16 cellular contexts compared by ENCODE assay signal in genomic region chrX:45750639-45751038, GRCh38.
DNase-seq lines count a peak whose midpoint lies in the region; ATAC-seq and TF ChIP-seq lines count a peak whose summit lies in the region.
"Had no signal": no experiment of that assay in that cellular context is flagged by ENCODE, and none has a peak within 500 bp of the region (broad histone marks: within the 10 kb centered on the region; RNA-seq: fewer than 3 reads in every experiment).

No MANE protein-coding gene starts in this region.

- in situ Hi-C loops in GM13977 (cut with MboI; ENCODE audit: low pct_unique_long_range_greater_than_20kb, low sequenced_read_pairs, unreplicated experiment) = no loop called here

- no peaks in the 10 kb centered on the region for H3K27me3 Mint-ChIP-seq in activated CD8-positive, alpha-beta T cell treated with anti-CD3 and anti-CD28 coated beads for 36 hours
- H3K27me3 Mint-ChIP-seq in activated T-cell treated with anti-CD3 and anti-CD28 coated beads, Interleukin-2, amount 50 U/mL, for 4 hours (ENCODE audit: low read depth) = no peaks in the 10 kb centered on the region
- H3K27me3 Mint-ChIP-seq in CD14-positive monocyte (ENCODE audit: low read depth in 3 of 3) = peaks cover 0 to 27% (median 0%) of the 10 kb centered on the region in 3 donors
- H3K27me3 Mint-ChIP-seq: central memory CD8-positive, alpha-beta T cell; memory B cell had no signal

- 26 to 34% methylated on average over 5 of the region's 5 CpGs for WGBS in thyroid gland, 2 donors

- peak in 1 of 2 donors; percentile 53 for TF ChIP-seq POLR2A in thyroid gland (IDR thresholded peaks at IDR 0.05)

- no peak overlapping the region for H3K4me3 Mint-ChIP-seq in activated CD8-positive, alpha-beta T cell treated with anti-CD3 and anti-CD28 coated beads for 36 hours
- H3K4me3 Mint-ChIP-seq in activated T-cell treated with anti-CD3 and anti-CD28 coated beads, Interleukin-2, amount 50 U/mL, for 4 hours = no peak overlapping the region
- no peak overlapping the region for H3K4me3 Mint-ChIP-seq in CD14-positive monocyte
- H3K4me3 Mint-ChIP-seq: central memory CD8-positive, alpha-beta T cell; HFFc6; memory B cell; T-cell had no signal

- POLR2A ChIA-PET in activated CD8-positive, alpha-beta T cell treated with anti-CD3 and anti-CD28 coated beads for 36 hours (lab: Charles Lee) = no interaction called here

- DNase-seq in Right ventricle myocardium superior (peak; percentile 39), cardiac septum (ENCODE audit: low spot score) (no peak), fibroblast of villous mesenchyme (ENCODE audit: low read depth) (peak; percentile 18), thyroid gland (peak; percentile 70 to 74), GM13977 (ENCODE audit: low spot score) (no peak), CD14-positive monocyte (ENCODE audit: low spot score) (no peak)
- DNase-seq in activated CD8-positive, alpha-beta T cell treated with anti-CD3 and anti-CD28 coated beads for 36 hours = no peak
- DNase-seq in activated T-cell treated with anti-CD3 and anti-CD28 coated beads, Interleukin-2, amount 50 U/mL, for 4 hours = no peak
- DNase-seq: activated gamma-delta T cell treated with Interleukin-2 at 50 U/mL for 16 hours, HFFc6, NCI-H2227 treated with DMSO at 0.1 percent for 48 hours, T-cell had no signal

- H3K4me1 Mint-ChIP-seq in activated CD8-positive, alpha-beta T cell treated with anti-CD3 and anti-CD28 coated beads for 36 hours (ENCODE audit: low read depth) = peaks cover 33% of the 10 kb centered on the region
- peaks cover 34% of the 10 kb centered on the region for H3K4me1 Mint-ChIP-seq in activated T-cell treated with anti-CD3 and anti-CD28 coated beads, Interleukin-2, amount 50 U/mL, for 4 hours (ENCODE audit: low read depth)
- H3K4me1 Mint-ChIP-seq in CD14-positive monocyte = peaks cover 11% of the 10 kb centered on the region

- no peaks in the 10 kb centered on the region for H3K9me3 Mint-ChIP-seq in activated CD8-positive, alpha-beta T cell treated with anti-CD3 and anti-CD28 coated beads for 36 hours
- H3K9me3 Mint-ChIP-seq in activated T-cell treated with anti-CD3 and anti-CD28 coated beads, Interleukin-2, amount 50 U/mL, for 4 hours = no peaks in the 10 kb centered on the region
- no peaks in the 10 kb centered on the region for H3K9me3 Mint-ChIP-seq in CD14-positive monocyte
- H3K9me3 Mint-ChIP-seq: central memory CD8-positive, alpha-beta T cell; HFFc6; memory B cell; T-cell had no signal

- no peaks in the 10 kb centered on the region for H3K27me3 ChIP-seq in thyroid gland
- H3K27me3 ChIP-seq: neutrophil had no signal

- TF ChIP-seq CTCF in activated CD8-positive, alpha-beta T cell treated with anti-CD3 and anti-CD28 coated beads for 36 hours (IDR thresholded peaks at IDR 0.05) = no peak
- TF ChIP-seq CTCF in fibroblast of villous mesenchyme (IDR thresholded peaks at IDR 0.05; ENCODE audit: insufficient read depth, low read depth, low read length) = no peak
- no peak for TF ChIP-seq CTCF in thyroid gland (IDR thresholded peaks at IDR 0.05)
- no peak for TF ChIP-seq CTCF in GM13977 (IDR thresholded peaks at IDR 0.05; ENCODE audit: extremely low read depth, insufficient read depth, missing control alignments)
- TF ChIP-seq CTCF in CD14-positive monocyte (IDR thresholded peaks at IDR 0.05) = no peak

- peaks cover 0 to 8% of the 10 kb centered on the region in 2 donors for H3K36me3 ChIP-seq in thyroid gland
- H3K36me3 ChIP-seq: neutrophil, tibial nerve had no signal

- intact Hi-C loops in Right ventricle myocardium superior (cut with DNase I) = no loop called here
- intact Hi-C loops in cardiac septum (cut with DNase I) = no loop called here
- intact Hi-C loops in activated CD8-positive, alpha-beta T cell treated with anti-CD3 and anti-CD28 coated beads for 36 hours (cut with micrococcal nuclease) = loop anchor here (10.0 kb wide), 1 partner anchor 126 kb away; no protein-coding TSS in a partner anchor
- intact Hi-C loops in thyroid gland (cut with DNase I) = no loop called here
- intact Hi-C loops in CD14-positive monocyte (cut with micrococcal nuclease) = loop anchor here in 1 of 2 donors (10.0 kb wide), 1 partner anchor 54 kb away; no protein-coding TSS in a partner anchor

- H3K4me3 ChIP-seq in fibroblast of villous mesenchyme (ENCODE audit: low read depth, low read length) = no peak overlapping the region
- no peak overlapping the region for H3K4me3 ChIP-seq in thyroid gland (replicated peaks in 1 of 3)
- H3K4me3 ChIP-seq: tibial nerve had no signal

- CTCF ChIA-PET in activated CD8-positive, alpha-beta T cell treated with anti-CD3 and anti-CD28 coated beads for 36 hours (lab: Charles Lee) = no interaction called here

- peak overlapping the region; percentile 66 to 87 (median 80) for H3K27ac ChIP-seq in thyroid gland
- H3K27ac ChIP-seq: neutrophil had no signal

- peak; percentile 60 for ATAC-seq in Right ventricle myocardium superior (ENCODE audit: poor library complexity)
- ATAC-seq in activated CD8-positive, alpha-beta T cell treated with anti-CD3 and anti-CD28 coated beads for 36 hours = no peak
- ATAC-seq in activated T-cell treated with anti-CD3 and anti-CD28 coated beads, Interleukin-2, amount 50 U/mL, for 4 hours = no peak
- ATAC-seq: T-cell had no signal

- H3K4me1 ChIP-seq in thyroid gland = peaks cover 31 to 51% of the 10 kb centered on the region in 2 donors

- H3K27ac Mint-ChIP-seq in activated CD8-positive, alpha-beta T cell treated with anti-CD3 and anti-CD28 coated beads for 36 hours = peak overlapping the region; percentile 46
- no peak overlapping the region for H3K27ac Mint-ChIP-seq in CD14-positive monocyte
- H3K27ac Mint-ChIP-seq: HFFc6, memory B cell had no signal

- peaks cover 38% of the 10 kb centered on the region for H3K36me3 Mint-ChIP-seq in activated CD8-positive, alpha-beta T cell treated with anti-CD3 and anti-CD28 coated beads for 36 hours (ENCODE audit: low read depth)
- H3K36me3 Mint-ChIP-seq in activated T-cell treated with anti-CD3 and anti-CD28 coated beads, Interleukin-2, amount 50 U/mL, for 4 hours (ENCODE audit: insufficient read depth) = peaks cover 34% of the 10 kb centered on the region
- peaks cover 15 to 16% of the 10 kb centered on the region in 2 donors for H3K36me3 Mint-ChIP-seq in CD14-positive monocyte

- H3K9me3 ChIP-seq in thyroid gland = no peaks in the 10 kb centered on the region
- H3K9me3 ChIP-seq: neutrophil, tibial nerve had no signal

Comparison
In these comparisons a context has a peak if more than half of its experiments do, and no peak if none do; other contexts are left out.
1. DNase-seq: peak in Right ventricle myocardium superior (single experiment), fibroblast of villous mesenchyme (single experiment) and thyroid gland (2 of 2); none in cardiac septum (single experiment), activated CD8-positive, alpha-beta T cell treated with anti-CD3 and anti-CD28 coated beads for 36 hours (single experiment), GM13977 (single experiment), activated T-cell treated with anti-CD3 and anti-CD28 coated beads, Interleukin-2, amount 50 U/mL, for 4 hours (single experiment) and CD14-positive monocyte (single experiment).